31 cellular contexts compared by ENCODE assay signal in the genomic region with DNA sequence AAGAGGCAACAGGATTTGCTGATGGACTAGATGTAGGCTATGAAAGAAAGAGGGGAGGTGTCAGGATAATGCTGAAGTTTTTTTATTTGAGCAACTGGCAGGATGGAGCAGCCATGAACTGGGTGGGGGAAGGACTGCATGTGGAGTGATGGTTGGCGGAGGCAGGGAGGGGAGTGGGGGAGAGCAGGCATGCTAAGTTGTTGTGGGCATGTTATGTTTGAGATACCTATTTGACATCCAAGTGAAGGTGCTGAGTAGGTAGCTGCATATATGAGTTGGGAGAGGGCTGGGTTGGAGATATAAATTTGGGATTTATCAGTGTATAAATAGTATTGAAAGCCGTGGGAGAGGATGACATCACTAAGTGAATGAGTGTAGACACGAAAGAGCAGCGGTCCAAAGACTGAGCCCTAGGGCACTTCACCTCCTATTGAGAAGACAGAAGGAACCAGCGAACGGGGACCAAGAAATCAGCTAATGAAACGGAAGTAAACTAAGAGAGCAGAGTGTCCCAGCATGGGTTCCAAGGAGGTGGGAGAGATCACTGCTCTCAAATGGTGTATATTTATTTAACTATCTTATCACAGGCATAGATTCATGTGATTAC. TPM values are rescaled to one million over a fixed set of nuclear protein-coding genes. Genes with fewer than 3 reads are reported as not detected.
"Had no signal": no experiment of that assay in that cellular context is flagged by ENCODE, and none has a peak within 500 bp of the region (broad histone marks: within the 10 kb centered on the region; RNA-seq: fewer than 3 reads in every experiment).

No MANE protein-coding gene starts in this region.

- H3K36me3 Mint-ChIP-seq: activated CD4-positive, alpha-beta memory T cell treated with anti-CD3 and anti-CD28 coated beads for 36 hours had no signal

- H3K27ac Mint-ChIP-seq: activated CD4-positive, alpha-beta memory T cell treated with anti-CD3 and anti-CD28 coated beads for 36 hours; activated naive CD8-positive, alpha-beta T cell treated with anti-CD3 and anti-CD28 coated beads for 36 hours; activated T-helper 1 cell treated with anti-CD3 and anti-CD28 coated beads, Interleukin-12 subunit alpha, Interleukin-12 subunit beta, Interleukin-2, Interleukin-4 antibody, amounts not matched to agents 30 ng/mL and 10 ng/mL and 1 ng/mL, durations not matched to agents 14 hours and 24 hours and 36 hours; T-helper 1 cell treated with Interleukin-12 subunit alpha and Interleukin-12 subunit beta and Interleukin-4 antibody, amounts not matched to agents 30 μg/mL and 1 μg/mL, for 36 hours; T-helper 2 cell treated with Interferon-gamma antibody and Interleukin-4, amounts not matched to agents 5 μg/mL and 100 μg/mL, for 36 hours had no signal

- H3K27ac ChIP-seq: brain microvascular endothelial cell, SJCRH30 had no signal

- H3K9me3 Mint-ChIP-seq: activated CD4-positive, alpha-beta memory T cell treated with anti-CD3 and anti-CD28 coated beads for 36 hours; activated naive CD8-positive, alpha-beta T cell treated with anti-CD3 and anti-CD28 coated beads for 36 hours; activated T-cell treated with anti-CD3 and anti-CD28 coated beads, Interleukin-2, amount 50 U/mL, for 4 hours; activated T-helper 1 cell treated with anti-CD3 and anti-CD28 coated beads, Interleukin-12 subunit alpha, Interleukin-12 subunit beta, Interleukin-2, Interleukin-4 antibody, amounts not matched to agents 30 ng/mL and 10 ng/mL and 1 ng/mL, durations not matched to agents 14 hours and 24 hours and 36 hours; central memory CD8-positive, alpha-beta T cell; T-helper 1 cell treated with Interleukin-12 subunit alpha and Interleukin-12 subunit beta and Interleukin-4 antibody, amounts not matched to agents 30 μg/mL and 1 μg/mL, for 36 hours; T-helper 2 cell treated with Interferon-gamma antibody and Interleukin-4, amounts not matched to agents 5 μg/mL and 100 μg/mL, for 36 hours had no signal

- H3K4me3 ChIP-seq: SJCRH30 had no signal

- H3K4me1 Mint-ChIP-seq: central memory CD8-positive, alpha-beta T cell had no signal

- H3K9me3 ChIP-seq: SJCRH30, SK-N-SH had no signal

- H3K36me3 ChIP-seq: brain microvascular endothelial cell, SJCRH30 had no signal

- ATAC-seq: activated T-cell treated with anti-CD3 and anti-CD28 coated beads, Interleukin-2, amount 50 U/mL, for 4 hours; Panc1 had no signal

- H3K4me3 Mint-ChIP-seq: activated CD4-positive, alpha-beta memory T cell treated with anti-CD3 and anti-CD28 coated beads for 36 hours; activated naive CD8-positive, alpha-beta T cell treated with anti-CD3 and anti-CD28 coated beads for 36 hours; activated T-cell treated with anti-CD3 and anti-CD28 coated beads, Interleukin-2, amount 50 U/mL, for 4 hours; activated T-helper 1 cell treated with anti-CD3 and anti-CD28 coated beads, Interleukin-12 subunit alpha, Interleukin-12 subunit beta, Interleukin-2, Interleukin-4 antibody, amounts not matched to agents 30 ng/mL and 10 ng/mL and 1 ng/mL, durations not matched to agents 14 hours and 24 hours and 36 hours; central memory CD8-positive, alpha-beta T cell; T-helper 1 cell treated with Interleukin-12 subunit alpha and Interleukin-12 subunit beta and Interleukin-4 antibody, amounts not matched to agents 30 μg/mL and 1 μg/mL, for 36 hours; T-helper 2 cell treated with Interferon-gamma antibody and Interleukin-4, amounts not matched to agents 5 μg/mL and 100 μg/mL, for 36 hours had no signal

- DNase-seq: activated CD4-positive, alpha-beta memory T cell treated with anti-CD3 and anti-CD28 coated beads for 36 hours; activated CD4-positive, alpha-beta T cell treated with anti-CD3 and anti-CD28 coated beads, Interleukin-2, amount 50 U/mL, for 1 hour; activated CD8-positive, alpha-beta memory T cell treated with anti-CD3 and anti-CD28 coated beads, Interleukin-2, amount 50 U/mL, for 4 hours; activated effector memory CD4-positive, alpha-beta T cell treated with Interleukin-2 at 50 U/mL for 16 hours; activated naive CD4-positive, alpha-beta T cell treated with anti-CD3 and anti-CD28 coated beads, Interleukin-2, amount 50 U/mL, for 16 hours; activated naive CD8-positive, alpha-beta T cell treated with anti-CD3 and anti-CD28 coated beads for 36 hours; activated T-cell treated with anti-CD3 and anti-CD28 coated beads for 4 hours; activated T-cell treated with anti-CD3 and anti-CD28 coated beads, Interleukin-2, amount 50 U/mL, for 4 hours; amniotic stem cell; aorta; brain microvascular endothelial cell; Karpas-422; KBM-7; NCI-H1105; NCI-H1436; NCI-H1694 treated with DMSO at 0.1 percent for 48 hours; NCI-H2029; NCI-H2171 treated with DMSO at 0.1 percent for 48 hours; NCI-H2227 treated with DMSO at 0.1 percent for 48 hours; NCI-H446; NCI-H510A treated with DMSO at 0.1 percent for 48 hours; SHP77; SJCRH30; SK-N-SH had no signal

RNA-seq across cellular contexts. Expression of a gene that starts 7.4 kb away (rescaled TPM):
- total RNA-seq: RPMI7951 had no signal

RNA-seq across cellular contexts. Expression of a gene that starts 53.6 kb away (rescaled TPM):
- total RNA-seq: activated naive CD8-positive, alpha-beta T cell treated with anti-CD3 and anti-CD28 coated beads for 36 hours; activated T-helper 1 cell treated with anti-CD3 and anti-CD28 coated beads, Interleukin-12 subunit alpha, Interleukin-12 subunit beta, Interleukin-2, Interleukin-4 antibody, amounts not matched to agents 30 ng/mL and 10 ng/mL and 1 ng/mL, durations not matched to agents 14 hours and 24 hours and 36 hours; aorta; MCF 10A; RPMI7951; SJCRH30 had no signal
